Comparison of ENCODE assay signal across 8 cellular contexts in genomic region chr10:14588938-14589294, GRCh38.
DNase-seq lines count a peak whose midpoint lies in the region; ATAC-seq and TF ChIP-seq lines count a peak whose summit lies in the region.
"Not testable (repeated sequence)": the region's sequence is repeated elsewhere in the genome, so short reads cannot be mapped to it uniquely, and the experiment has no call there.

No MANE protein-coding gene starts in this region.

- DNase-seq in CD4-positive, alpha-beta T cell; activated CD4-positive, alpha-beta T cell treated with anti-CD3 and anti-CD28 coated beads, Interleukin-2, amount 10 ng/mL, durations not matched to agents 24 days and 14 days; activated naive CD4-positive, alpha-beta T cell treated with anti-CD3 and anti-CD28 coated beads, Interleukin-2, amount 10 ng/mL, durations not matched to agents 7 days and 5 days; coronary artery (ENCODE audit: low spot score); lower lobe of right lung; spleen; upper lobe of right lung: not testable (repeated sequence)

- peak overlapping the region; percentile 97 for H3K27ac Mint-ChIP-seq in CD4-positive, alpha-beta T cell
- H3K27ac Mint-ChIP-seq in activated CD4-positive, alpha-beta T cell treated with anti-CD3 and anti-CD28 coated beads, Interleukin-2, amount 10 ng/mL, durations not matched to agents 24 days and 14 days, result peak overlapping the region; percentile 97
- H3K27ac Mint-ChIP-seq in activated naive CD4-positive, alpha-beta T cell treated with anti-CD3 and anti-CD28 coated beads, Interleukin-2, amount 10 ng/mL, durations not matched to agents 7 days and 5 days, result peak overlapping the region; percentile 99

- not testable (repeated sequence) for H3K27me3 ChIP-seq in CD4-positive, alpha-beta T cell (ENCODE audit: control insufficient read depth, insufficient read depth, low read length); OCI-LY1 (ENCODE audit: insufficient read depth, low read length); lower lobe of right lung (ENCODE audit: low read depth); spleen (replicated peaks in 1 of 7); upper lobe of right lung

- CTCF ChIA-PET in CD4-positive, alpha-beta T cell (lab: Charles Lee), result interaction anchor here (1.2 to 2.0 kb wide), 5 partner anchors 9 to 46 kb away, joined by 3 to 9 read pairs (median 7); no protein-coding TSS in a partner anchor
- CTCF ChIA-PET in activated naive CD4-positive, alpha-beta T cell treated with anti-CD3 and anti-CD28 coated beads, Interleukin-2, amount 10 ng/mL, durations not matched to agents 7 days and 5 days (lab: Charles Lee), result interaction anchor here (0.8 to 1.9 kb wide), 6 partner anchors 19 to 234 kb away, joined by 3 to 6 read pairs (median 4); no protein-coding TSS in a partner anchor

- H3K4me3 ChIP-seq in OCI-LY1 (ENCODE audit: low read depth, low read length, poor library complexity, severe bottlenecking); coronary artery; lower lobe of right lung; upper lobe of right lung: not testable (repeated sequence)
- H3K4me3 ChIP-seq in spleen, result peak overlapping the region in 1 of 8 donors; percentile 38

- H3K4me1 ChIP-seq in OCI-LY1 (ENCODE audit: insufficient read depth, low read length, severe bottlenecking) (peaks cover 94% of the 10 kb centered on the region), lower lobe of right lung (peaks cover 43% of the 10 kb centered on the region), spleen (peaks cover 17 to 98% (median 58%) of the 10 kb centered on the region in 6 donors), upper lobe of right lung (peaks cover 37% of the 10 kb centered on the region)

- intact Hi-C loops in CD4-positive, alpha-beta T cell (cut with DNase I, micrococcal nuclease), result loop anchor here in 1 of 2 experiments (1.0 kb wide), 1 partner anchor 13 kb away; no protein-coding TSS in a partner anchor
- intact Hi-C loops in activated CD4-positive, alpha-beta T cell treated with anti-CD3 and anti-CD28 coated beads, Interleukin-2, amount 10 ng/mL, durations not matched to agents 24 days and 14 days (cut with micrococcal nuclease), result loop anchor here (1.0 kb wide), 4 partner anchors 8 to 289 kb away; partner anchors contain the start of gene SUV39H2
- intact Hi-C loops in lower lobe of right lung (cut with DNase I); spleen (cut with DNase I; ENCODE audit: low total_unique reads); upper lobe of right lung (cut with DNase I): not testable (repeated sequence)

- not testable (repeated sequence) for H3K9me3 ChIP-seq in CD4-positive, alpha-beta T cell (ENCODE audit: control insufficient read depth, low read length); OCI-LY1 (ENCODE audit: low read length); lower lobe of right lung; spleen; upper lobe of right lung

- not testable (repeated sequence) for H3K9me3 Mint-ChIP-seq in CD4-positive, alpha-beta T cell; activated CD4-positive, alpha-beta T cell treated with anti-CD3 and anti-CD28 coated beads, Interleukin-2, amount 10 ng/mL, durations not matched to agents 24 days and 14 days; activated naive CD4-positive, alpha-beta T cell treated with anti-CD3 and anti-CD28 coated beads, Interleukin-2, amount 10 ng/mL, durations not matched to agents 7 days and 5 days

- WGBS in spleen, 5 donors, result 62 to 70% (median 70%) methylated on average over 6 of the region's 6 CpGs

- not testable (repeated sequence) for TF ChIP-seq POLR2A in spleen (IDR thresholded peaks at IDR 0.05)

- H3K4me3 Mint-ChIP-seq in CD4-positive, alpha-beta T cell, result peak overlapping the region; percentile 87
- peak overlapping the region; percentile 84 for H3K4me3 Mint-ChIP-seq in activated CD4-positive, alpha-beta T cell treated with anti-CD3 and anti-CD28 coated beads, Interleukin-2, amount 10 ng/mL, durations not matched to agents 24 days and 14 days
- peak overlapping the region; percentile 67 for H3K4me3 Mint-ChIP-seq in activated naive CD4-positive, alpha-beta T cell treated with anti-CD3 and anti-CD28 coated beads, Interleukin-2, amount 10 ng/mL, durations not matched to agents 7 days and 5 days

- H3K36me3 ChIP-seq in OCI-LY1 (ENCODE audit: insufficient read depth, low read length), result peaks cover 78% of the 10 kb centered on the region
- H3K36me3 ChIP-seq in lower lobe of right lung, result not testable (repeated sequence)
- peaks cover 0 to 21% (median 10%) of the 10 kb centered on the region in 6 donors for H3K36me3 ChIP-seq in spleen
- peaks cover 12% of the 10 kb centered on the region for H3K36me3 ChIP-seq in upper lobe of right lung

- POLR2A ChIA-PET in CD4-positive, alpha-beta T cell (lab: Charles Lee), result interaction anchor here (0.6 to 4.7 kb wide), 15 partner anchors 9 to 248 kb away, joined by 3 to 53 read pairs (median 5); partner anchors contain the start of genes CDNF, HSPA14 and MSANTD7

- H3K27ac ChIP-seq in CD4-positive, alpha-beta T cell (ENCODE audit: low read depth, low read length), result peak overlapping the region; percentile 95
- H3K27ac ChIP-seq in OCI-LY1 (ENCODE audit: low read depth, low read length, poor library complexity, severe bottlenecking) (peak overlapping the region; percentile 82), coronary artery (peak overlapping the region; percentile 63 to 70), lower lobe of right lung (peak overlapping the region; percentile 56), spleen (peak overlapping the region in 5 of 8 donors; percentile 68 to 93 (median 81)), upper lobe of right lung (peak overlapping the region; percentile 55)

- peak overlapping the region; percentile 67; the same call in 1 of the 2 replicates for H3K4me2 ChIP-seq in OCI-LY1 (ENCODE audit: low read length)

- H3K79me2 ChIP-seq in OCI-LY1 (ENCODE audit: insufficient read depth, low read length), result peaks cover 100% of the 10 kb centered on the region

- peaks cover 94% of the 10 kb centered on the region for H3K4me1 Mint-ChIP-seq in CD4-positive, alpha-beta T cell (ENCODE audit: low read depth)
- peaks cover 70% of the 10 kb centered on the region for H3K4me1 Mint-ChIP-seq in activated CD4-positive, alpha-beta T cell treated with anti-CD3 and anti-CD28 coated beads, Interleukin-2, amount 10 ng/mL, durations not matched to agents 24 days and 14 days
- H3K4me1 Mint-ChIP-seq in activated naive CD4-positive, alpha-beta T cell treated with anti-CD3 and anti-CD28 coated beads, Interleukin-2, amount 10 ng/mL, durations not matched to agents 7 days and 5 days, result peaks cover 91% of the 10 kb centered on the region

- H3K9me2 ChIP-seq in OCI-LY1 (ENCODE audit: low read depth, low read length), result not testable (repeated sequence)

- not testable (repeated sequence) for H2AFZ ChIP-seq in OCI-LY1 (ENCODE audit: low read length)

- not testable (repeated sequence) for H3K27me3 Mint-ChIP-seq in CD4-positive, alpha-beta T cell; activated CD4-positive, alpha-beta T cell treated with anti-CD3 and anti-CD28 coated beads, Interleukin-2, amount 10 ng/mL, durations not matched to agents 24 days and 14 days; activated naive CD4-positive, alpha-beta T cell treated with anti-CD3 and anti-CD28 coated beads, Interleukin-2, amount 10 ng/mL, durations not matched to agents 7 days and 5 days

- H3K9ac ChIP-seq in OCI-LY1 (ENCODE audit: low read length), result not testable (repeated sequence)

- not testable (repeated sequence) for ATAC-seq in CD4-positive, alpha-beta T cell (ENCODE audit: poor library complexity); lower lobe of right lung; upper lobe of right lung

- H4K20me1 ChIP-seq in OCI-LY1 (ENCODE audit: insufficient read depth, low read length), result not testable (repeated sequence)

- H3K36me3 Mint-ChIP-seq in CD4-positive, alpha-beta T cell (ENCODE audit: low read depth), result peaks cover 48% of the 10 kb centered on the region
- peaks cover 57% of the 10 kb centered on the region for H3K36me3 Mint-ChIP-seq in activated CD4-positive, alpha-beta T cell treated with anti-CD3 and anti-CD28 coated beads, Interleukin-2, amount 10 ng/mL, durations not matched to agents 24 days and 14 days (ENCODE audit: low read depth)
- H3K36me3 Mint-ChIP-seq in activated naive CD4-positive, alpha-beta T cell treated with anti-CD3 and anti-CD28 coated beads, Interleukin-2, amount 10 ng/mL, durations not matched to agents 7 days and 5 days, result peaks cover 57% of the 10 kb centered on the region

- not testable (repeated sequence) for TF ChIP-seq CTCF in CD4-positive, alpha-beta T cell (IDR thresholded peaks at IDR 0.05); OCI-LY1 (IDR thresholded peaks at IDR 0.05; ENCODE audit: low read length); coronary artery (IDR thresholded peaks at IDR 0.05); lower lobe of right lung (IDR thresholded peaks at IDR 0.05); spleen (IDR thresholded peaks at IDR 0.05 in 8 of 11, conservative IDR thresholded peaks at IDR 0.05 in 3 of 11); upper lobe of right lung (IDR thresholded peaks at IDR 0.05)

- H3F3A ChIP-seq in OCI-LY1 (ENCODE audit: insufficient read depth, low read length), result not testable (repeated sequence)
